29 cellular contexts compared by ENCODE assay signal in genomic region chr17:75676461-75676860, GRCh38. TPM values are rescaled to one million over a fixed set of nuclear protein-coding genes. Genes with fewer than 3 reads are reported as not detected.
"Had no signal": no experiment of that assay in that cellular context is flagged by ENCODE, and none has a peak within 500 bp of the region (broad histone marks: within the 10 kb centered on the region; RNA-seq: fewer than 3 reads in every experiment).

No MANE protein-coding gene starts in this region.

- H3K27me3 ChIP-seq: brain microvascular endothelial cell, esophagus squamous epithelium, gastroesophageal sphincter had no signal

- H3K4me1 Mint-ChIP-seq: WTC11 had no signal

- H3K9me3 ChIP-seq: esophagus squamous epithelium, gastroesophageal sphincter had no signal

- DNase-seq: activated CD4-positive, alpha-beta memory T cell treated with anti-CD3 and anti-CD28 coated beads for 36 hours; activated CD4-positive, alpha-beta T cell treated with anti-CD3 and anti-CD28 coated beads, Interleukin-2, amount 10 ng/mL, durations not matched to agents 24 days and 14 days; activated CD8-positive, alpha-beta memory T cell treated with anti-CD3 and anti-CD28 coated beads, Interleukin-2, amount 10 ng/mL, durations not matched to agents 7 days and 5 days; activated CD8-positive, alpha-beta memory T cell treated with anti-CD3 and anti-CD28 coated beads, Interleukin-2, amount 50 U/mL, for 48 hours; activated CD8-positive, alpha-beta T cell treated with anti-CD3 and anti-CD28 coated beads, Interleukin-2, amount 10 ng/mL, durations not matched to agents 7 days and 5 days; activated gamma-delta T cell treated with Interleukin-2 at 50 U/mL for 16 hours; activated naive CD4-positive, alpha-beta T cell treated with anti-CD3 and anti-CD28 coated beads, Interleukin-2, amount 50 U/mL, for 16 hours; activated naive CD4-positive, alpha-beta T cell treated with Interleukin-2 at 50 U/mL for 16 hours; activated T-cell treated with anti-CD3 and anti-CD28 coated beads for 4 hours; activated T-cell treated with anti-CD3 and anti-CD28 coated beads, Interleukin-2, amount 50 U/mL, for 24 hours; activated T-cell treated with anti-CD3 and anti-CD28 coated beads, Interleukin-2, amount 50 U/mL, for 72 hours; amniotic stem cell; anterior cingulate cortex; brain microvascular endothelial cell; effector CD4-positive, alpha-beta T cell; effector memory CD8-positive, alpha-beta T cell; esophagus squamous epithelium; foreskin melanocyte; head of caudate nucleus; T-helper 2 cell had no signal

- H3K4me3 ChIP-seq: coronary artery, esophagus squamous epithelium, gastroesophageal sphincter had no signal

- ATAC-seq: activated CD4-positive, CD25-positive, alpha-beta regulatory T cell treated with anti-CD3 and anti-CD28 coated beads, Interleukin-2, amount 50 U/mL, for 24 hours; activated CD8-positive, alpha-beta memory T cell treated with anti-CD3 and anti-CD28 coated beads, Interleukin-2, amount 10 ng/mL, durations not matched to agents 7 days and 5 days; activated CD8-positive, alpha-beta T cell treated with anti-CD3 and anti-CD28 coated beads, Interleukin-2, amount 10 ng/mL, durations not matched to agents 7 days and 5 days; activated T-cell treated with anti-CD3 and anti-CD28 coated beads, Interleukin-2, amount 50 U/mL, for 72 hours; effector memory CD8-positive, alpha-beta T cell; gastroesophageal sphincter; WTC11 had no signal

- H3K27ac ChIP-seq: brain microvascular endothelial cell, coronary artery, epithelial cell of prostate, esophagus squamous epithelium, gastroesophageal sphincter, VCaP had no signal

- H3K36me3 Mint-ChIP-seq: activated naive CD8-positive, alpha-beta T cell had no signal

- H3K27ac Mint-ChIP-seq: activated CD4-positive, alpha-beta memory T cell treated with anti-CD3 and anti-CD28 coated beads for 36 hours; activated CD4-positive, alpha-beta T cell treated with anti-CD3 and anti-CD28 coated beads, Interleukin-2, amount 10 ng/mL, durations not matched to agents 24 days and 14 days; activated CD8-positive, alpha-beta T cell treated with anti-CD3 and anti-CD28 coated beads, Interleukin-2, amount 10 ng/mL, durations not matched to agents 7 days and 5 days; activated naive CD8-positive, alpha-beta T cell; activated T-cell treated with anti-CD3 and anti-CD28 coated beads, Interleukin-2, amount 50 U/mL, for 24 hours; activated T-cell treated with anti-CD3 and anti-CD28 coated beads, Interleukin-2, amount 50 U/mL, for 72 hours; dendritic cell treated with granulocyte-macrophage colony-stimulating factor and Interleukin-4, amounts not matched to agents 40 ng/mL and 50 ng/mL, for 4 days; WTC11 had no signal

- H3K9me3 Mint-ChIP-seq: activated CD4-positive, alpha-beta memory T cell treated with anti-CD3 and anti-CD28 coated beads for 36 hours; activated CD4-positive, alpha-beta T cell treated with anti-CD3 and anti-CD28 coated beads, Interleukin-2, amount 10 ng/mL, durations not matched to agents 24 days and 14 days; activated T-cell treated with anti-CD3 and anti-CD28 coated beads, Interleukin-2, amount 50 U/mL, for 24 hours; activated T-cell treated with anti-CD3 and anti-CD28 coated beads, Interleukin-2, amount 50 U/mL, for 72 hours; central memory CD8-positive, alpha-beta T cell; dendritic cell treated with granulocyte-macrophage colony-stimulating factor and Interleukin-4, amounts not matched to agents 40 ng/mL and 50 ng/mL, for 4 days; effector memory CD8-positive, alpha-beta T cell; WTC11 had no signal

- H3K27me3 Mint-ChIP-seq: activated CD4-positive, alpha-beta memory T cell treated with anti-CD3 and anti-CD28 coated beads for 36 hours; activated CD4-positive, alpha-beta T cell treated with anti-CD3 and anti-CD28 coated beads, Interleukin-2, amount 10 ng/mL, durations not matched to agents 24 days and 14 days; activated CD8-positive, alpha-beta memory T cell treated with anti-CD3 and anti-CD28 coated beads, Interleukin-2, amount 10 ng/mL, durations not matched to agents 7 days and 5 days; activated naive CD8-positive, alpha-beta T cell; activated T-cell treated with anti-CD3 and anti-CD28 coated beads, Interleukin-2, amount 50 U/mL, for 24 hours; central memory CD8-positive, alpha-beta T cell; dendritic cell treated with granulocyte-macrophage colony-stimulating factor and Interleukin-4, amounts not matched to agents 40 ng/mL and 50 ng/mL, for 4 days; effector memory CD8-positive, alpha-beta T cell had no signal

- H3K4me3 Mint-ChIP-seq: activated CD4-positive, alpha-beta memory T cell treated with anti-CD3 and anti-CD28 coated beads for 36 hours; activated CD4-positive, alpha-beta T cell treated with anti-CD3 and anti-CD28 coated beads, Interleukin-2, amount 10 ng/mL, durations not matched to agents 24 days and 14 days; activated CD8-positive, alpha-beta memory T cell treated with anti-CD3 and anti-CD28 coated beads, Interleukin-2, amount 10 ng/mL, durations not matched to agents 7 days and 5 days; activated CD8-positive, alpha-beta T cell treated with anti-CD3 and anti-CD28 coated beads, Interleukin-2, amount 10 ng/mL, durations not matched to agents 7 days and 5 days; activated naive CD8-positive, alpha-beta T cell; activated T-cell treated with anti-CD3 and anti-CD28 coated beads, Interleukin-2, amount 50 U/mL, for 24 hours; activated T-cell treated with anti-CD3 and anti-CD28 coated beads, Interleukin-2, amount 50 U/mL, for 72 hours; central memory CD8-positive, alpha-beta T cell; dendritic cell treated with granulocyte-macrophage colony-stimulating factor and Interleukin-4, amounts not matched to agents 40 ng/mL and 50 ng/mL, for 4 days; effector memory CD8-positive, alpha-beta T cell; WTC11 had no signal

RNA-seq across cellular contexts. Expression of gene SMIM5, which starts 43.2 kb away (rescaled TPM):
- total RNA-seq: activated CD4-positive, alpha-beta memory T cell treated with anti-CD3 and anti-CD28 coated beads for 36 hours; WTC11 had no signal
